Comparison of ENCODE assay signal across 20 cellular contexts in genomic region chr16:60031751-60032150, GRCh38.
"Had no signal": no experiment of that assay in that cellular context is flagged by ENCODE, and none has a peak within 500 bp of the region (broad histone marks: within the 10 kb centered on the region; RNA-seq: fewer than 3 reads in every experiment).

No MANE protein-coding gene starts in this region.

- DNase-seq: activated CD4-positive, alpha-beta T cell treated with anti-CD3 and anti-CD28 coated beads, Interleukin-2, amount 10 ng/mL, durations not matched to agents 7 days and 5 days; activated CD4-positive, CD25-positive, alpha-beta regulatory T cell treated with anti-CD3 and anti-CD28 coated beads, Interleukin-2, amount 50 U/mL, for 72 hours; activated CD8-positive, alpha-beta memory T cell treated with anti-CD3 and anti-CD28 coated beads, Interleukin-2, amount 10 ng/mL, durations not matched to agents 7 days and 5 days; activated CD8-positive, alpha-beta T cell treated with anti-CD3 and anti-CD28 coated beads for 36 hours; cortex of kidney; endodermal cell; esophagus squamous epithelium; heart right ventricle; kidney; lower lobe of right lung; naive thymus-derived CD4-positive, alpha-beta T cell; spleen; stimulated activated CD4-positive, alpha-beta T cell treated with anti-CD3 and anti-CD28 coated beads, Interleukin-4, amount 100 ng/mL, for 1 hour; stimulated activated naive CD4-positive, alpha-beta T cell treated with Interleukin-2 at 50 U/mL for 16 hours; T-cell; upper lobe of left lung; WERI-Rb-1 had no signal

- ATAC-seq: activated CD8-positive, alpha-beta memory T cell treated with anti-CD3 and anti-CD28 coated beads, Interleukin-2, amount 10 ng/mL, durations not matched to agents 7 days and 5 days; activated CD8-positive, alpha-beta T cell treated with anti-CD3 and anti-CD28 coated beads for 36 hours; heart right ventricle; lower lobe of right lung; naive thymus-derived CD4-positive, alpha-beta T cell; T-cell had no signal

- H3K4me3 Mint-ChIP-seq: activated CD4-positive, alpha-beta T cell treated with anti-CD3 and anti-CD28 coated beads, Interleukin-2, amount 10 ng/mL, durations not matched to agents 7 days and 5 days; activated CD8-positive, alpha-beta memory T cell treated with anti-CD3 and anti-CD28 coated beads, Interleukin-2, amount 10 ng/mL, durations not matched to agents 7 days and 5 days; activated CD8-positive, alpha-beta T cell treated with anti-CD3 and anti-CD28 coated beads for 36 hours; activated naive CD8-positive, alpha-beta T cell; endodermal cell; naive thymus-derived CD4-positive, alpha-beta T cell; neural crest cell; T-cell; T-helper 2 cell treated with Interferon-gamma antibody and Interleukin-4, amounts not matched to agents 5 μg/mL and 100 μg/mL, for 36 hours had no signal

- H3K4me3 ChIP-seq: esophagus squamous epithelium, heart right ventricle, lower lobe of right lung, spleen, upper lobe of left lung had no signal

- H3K36me3 Mint-ChIP-seq: activated CD8-positive, alpha-beta memory T cell treated with anti-CD3 and anti-CD28 coated beads, Interleukin-2, amount 10 ng/mL, durations not matched to agents 7 days and 5 days; activated naive CD8-positive, alpha-beta T cell; naive thymus-derived CD4-positive, alpha-beta T cell; T-cell had no signal

- H3K4me1 Mint-ChIP-seq: activated CD4-positive, alpha-beta T cell treated with anti-CD3 and anti-CD28 coated beads, Interleukin-2, amount 10 ng/mL, durations not matched to agents 7 days and 5 days; activated CD8-positive, alpha-beta memory T cell treated with anti-CD3 and anti-CD28 coated beads, Interleukin-2, amount 10 ng/mL, durations not matched to agents 7 days and 5 days; naive thymus-derived CD4-positive, alpha-beta T cell; neural crest cell; T-cell had no signal

- H3K27me3 Mint-ChIP-seq: activated CD4-positive, alpha-beta T cell treated with anti-CD3 and anti-CD28 coated beads, Interleukin-2, amount 10 ng/mL, durations not matched to agents 7 days and 5 days; activated CD8-positive, alpha-beta memory T cell treated with anti-CD3 and anti-CD28 coated beads, Interleukin-2, amount 10 ng/mL, durations not matched to agents 7 days and 5 days; activated CD8-positive, alpha-beta T cell treated with anti-CD3 and anti-CD28 coated beads for 36 hours; activated naive CD8-positive, alpha-beta T cell; naive thymus-derived CD4-positive, alpha-beta T cell; T-cell had no signal

- H3K9me3 ChIP-seq: esophagus squamous epithelium, lower lobe of right lung had no signal

- H3K27me3 ChIP-seq: esophagus squamous epithelium, heart right ventricle, spleen, upper lobe of left lung had no signal

- H3K36me3 ChIP-seq: esophagus squamous epithelium, heart right ventricle, lower lobe of right lung, spleen, upper lobe of left lung, WERI-Rb-1 had no signal

- H3K27ac ChIP-seq: esophagus squamous epithelium, heart right ventricle, lower lobe of right lung, spleen, upper lobe of left lung, WERI-Rb-1 had no signal

- H3K27ac Mint-ChIP-seq: activated CD4-positive, alpha-beta T cell treated with anti-CD3 and anti-CD28 coated beads, Interleukin-2, amount 10 ng/mL, durations not matched to agents 7 days and 5 days; activated CD8-positive, alpha-beta memory T cell treated with anti-CD3 and anti-CD28 coated beads, Interleukin-2, amount 10 ng/mL, durations not matched to agents 7 days and 5 days; activated CD8-positive, alpha-beta T cell treated with anti-CD3 and anti-CD28 coated beads for 36 hours; activated naive CD8-positive, alpha-beta T cell; endodermal cell; naive thymus-derived CD4-positive, alpha-beta T cell; T-cell; T-helper 2 cell treated with Interferon-gamma antibody and Interleukin-4, amounts not matched to agents 5 μg/mL and 100 μg/mL, for 36 hours had no signal

- H3K4me1 ChIP-seq: esophagus squamous epithelium, heart right ventricle, lower lobe of right lung, spleen, upper lobe of left lung had no signal
